Comparison of ENCODE assay signal across 14 cellular contexts in the genomic region with DNA sequence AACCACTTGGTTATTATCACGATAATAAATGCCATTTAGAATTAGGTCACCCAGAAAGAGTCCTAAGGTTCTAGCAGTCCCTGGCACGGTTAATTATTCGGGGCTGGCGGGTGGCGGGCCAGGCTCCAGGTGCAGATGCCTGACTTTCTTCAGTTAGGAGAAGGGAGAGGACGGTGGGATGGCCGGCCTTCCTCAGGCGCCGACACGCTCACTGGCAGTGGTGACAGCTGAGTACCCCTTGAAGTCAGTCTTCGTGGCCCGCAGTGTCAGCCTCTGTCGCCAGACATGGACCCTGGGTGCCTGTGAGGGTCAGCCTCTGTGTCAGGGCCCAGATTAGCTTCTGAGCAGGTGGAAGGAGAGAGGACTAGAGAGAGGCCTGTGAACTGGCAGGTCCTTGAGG.
"Had no signal": no experiment of that assay in that cellular context is flagged by ENCODE, and none has a peak within 500 bp of the region (broad histone marks: within the 10 kb centered on the region; RNA-seq: fewer than 3 reads in every experiment).

No MANE protein-coding gene starts in this region.

- H3K4me1 ChIP-seq: ascending aorta, gastrocnemius medialis, parathyroid adenoma had no signal

- H3K9me3 ChIP-seq: ascending aorta, gastrocnemius medialis had no signal

- H3K27ac ChIP-seq: ascending aorta, gastrocnemius medialis, parathyroid adenoma had no signal

- H3K36me3 Mint-ChIP-seq: type B pancreatic cell had no signal

- H3K9ac ChIP-seq: parathyroid adenoma had no signal

- ATAC-seq: activated T-helper 17 cell treated with anti-CD3 and anti-CD28 coated beads, Interleukin-2, amount 50 U/mL, for 72 hours; gastrocnemius medialis; left ventricle myocardium superior had no signal

- H3K4me3 ChIP-seq: ascending aorta, gastrocnemius medialis had no signal

- DNase-seq: activated naive CD8-positive, alpha-beta T cell treated with anti-CD3 and anti-CD28 coated beads, Interleukin-2, amount 10 ng/mL, durations not matched to agents 7 days and 5 days; activated T-cell treated with anti-CD3 and anti-CD28 coated beads for 4 hours; effector CD8-positive, alpha-beta T cell; gastrocnemius medialis; left ventricle myocardium superior; Right ventricle myocardium superior; small intestine; substantia nigra had no signal

- H3K27me3 Mint-ChIP-seq: activated naive CD8-positive, alpha-beta T cell treated with anti-CD3 and anti-CD28 coated beads, Interleukin-2, amount 10 ng/mL, durations not matched to agents 7 days and 5 days; type B pancreatic cell had no signal

- H3K27ac Mint-ChIP-seq: activated naive CD8-positive, alpha-beta T cell treated with anti-CD3 and anti-CD28 coated beads, Interleukin-2, amount 10 ng/mL, durations not matched to agents 7 days and 5 days; activated T-helper 17 cell treated with anti-CD3 and anti-CD28 coated beads, Interleukin-2, amount 50 U/mL, for 72 hours; mesothelial cell of epicardium; type B pancreatic cell had no signal

- H3K9me3 Mint-ChIP-seq: activated naive CD8-positive, alpha-beta T cell treated with anti-CD3 and anti-CD28 coated beads, Interleukin-2, amount 10 ng/mL, durations not matched to agents 7 days and 5 days; activated T-helper 17 cell treated with anti-CD3 and anti-CD28 coated beads, Interleukin-2, amount 50 U/mL, for 72 hours; mesothelial cell of epicardium had no signal

- H3K36me3 ChIP-seq: ascending aorta, gastrocnemius medialis had no signal

- H3K4me3 Mint-ChIP-seq: activated naive CD8-positive, alpha-beta T cell treated with anti-CD3 and anti-CD28 coated beads, Interleukin-2, amount 10 ng/mL, durations not matched to agents 7 days and 5 days; activated T-helper 17 cell treated with anti-CD3 and anti-CD28 coated beads, Interleukin-2, amount 50 U/mL, for 72 hours; mesothelial cell of epicardium; neural crest cell; type B pancreatic cell had no signal

- H3K27me3 ChIP-seq: ascending aorta, gastrocnemius medialis had no signal
